ENCODE assay signal across 1 cellular context in genomic region chr16:58912571-58912970, GRCh38.
TF ChIP-seq lines count a peak whose summit lies in the region.

No MANE protein-coding gene starts in this region.

TF ChIP-seq in WTC11, 78 proteins besides CTCF, POLR2A, EP300 and RAD21 (continued from another document):
- TF ChIP-seq AR (CRISPR knock-in tag; IDR thresholded peaks at IDR 0.05) (no peak), ATF1 (CRISPR knock-in tag; IDR thresholded peaks at IDR 0.05) (no peak), MXD4 (CRISPR knock-in tag; IDR thresholded peaks at IDR 0.05; ENCODE audit: borderline replicate concordance) (no peak), E2F4 (CRISPR knock-in tag; IDR thresholded peaks at IDR 0.05; ENCODE audit: borderline replicate concordance, low read depth) (no peak), CREB1 (CRISPR knock-in tag; IDR thresholded peaks at IDR 0.05) (no peak), USF1 (CRISPR knock-in tag; IDR thresholded peaks at IDR 0.05) (no peak), NR2C2 (CRISPR knock-in tag; IDR thresholded peaks at IDR 0.05) (no peak)
